18 cellular contexts compared by ENCODE assay signal in the genomic region with DNA sequence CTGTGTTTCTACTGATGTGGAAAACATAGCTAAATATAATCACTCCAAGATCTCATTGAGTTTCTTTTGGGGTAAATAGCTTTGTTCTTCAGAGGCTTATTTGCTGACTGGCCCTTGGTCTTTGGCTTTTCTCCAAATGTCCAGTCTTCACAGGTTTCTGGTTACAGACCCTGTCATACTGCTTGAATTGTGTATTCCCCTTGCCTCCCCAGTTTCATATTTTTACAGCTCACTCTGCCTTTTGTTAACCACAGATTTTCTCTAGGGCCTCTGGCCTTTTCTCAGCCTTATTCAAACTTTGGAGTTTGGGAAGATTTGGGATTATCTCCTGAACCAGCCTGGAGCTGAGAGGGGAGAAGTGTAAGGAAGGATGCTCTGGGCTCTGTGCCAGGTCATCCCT.
"Had no signal": no experiment of that assay in that cellular context is flagged by ENCODE, and none has a peak within 500 bp of the region (broad histone marks: within the 10 kb centered on the region; RNA-seq: fewer than 3 reads in every experiment).

No MANE protein-coding gene starts in this region.

- DNase-seq: activated CD4-positive, alpha-beta T cell treated with anti-CD3 and anti-CD28 coated beads, Interleukin-2, amount 10 ng/mL, durations not matched to agents 7 days and 5 days; activated naive CD8-positive, alpha-beta T cell treated with anti-CD3 and anti-CD28 coated beads for 36 hours; amygdala; endodermal cell; left lung; naive thymus-derived CD4-positive, alpha-beta T cell; small intestine; stimulated activated CD4-positive, alpha-beta T cell treated with anti-CD3 and anti-CD28 coated beads, Interleukin-4, amount 100 ng/mL, for 4 hours; stimulated activated CD8-positive, alpha-beta memory T cell treated with anti-CD3 and anti-CD28 coated beads, Interleukin-4, amount 100 ng/mL, for 48 hours; stimulated activated naive CD8-positive, alpha-beta T cell treated with anti-CD3 and anti-CD28 coated beads, Interleukin-15, Interleukin-2, amounts not matched to agents 100 U/mL and 50 U/mL, for 24 hours; T-helper 9 cell; trophoblast cell had no signal

- H3K4me3 Mint-ChIP-seq: activated CD4-positive, alpha-beta T cell treated with anti-CD3 and anti-CD28 coated beads, Interleukin-2, amount 10 ng/mL, durations not matched to agents 7 days and 5 days; activated naive CD8-positive, alpha-beta T cell treated with anti-CD3 and anti-CD28 coated beads for 36 hours; activated T-helper 1 cell treated with anti-CD3 and anti-CD28 coated beads, Interleukin-12 subunit alpha, Interleukin-12 subunit beta, Interleukin-2, Interleukin-4 antibody, amounts not matched to agents 30 ng/mL and 10 ng/mL and 1 ng/mL, durations not matched to agents 14 hours and 24 hours and 36 hours; endodermal cell; naive thymus-derived CD4-positive, alpha-beta T cell had no signal

- H3K4me3 ChIP-seq: breast epithelium, left lung, right atrium auricular region, suprapubic skin had no signal

- H3K4me1 ChIP-seq: breast epithelium, left lung had no signal

- H3K9me3 ChIP-seq: breast epithelium, left lung, right atrium auricular region, suprapubic skin had no signal

- FAIRE-seq: keratinocyte, small intestine had no signal

- H3K27me3 ChIP-seq: breast epithelium, left lung, right atrium auricular region, suprapubic skin had no signal

- H3K36me3 Mint-ChIP-seq: activated naive CD8-positive, alpha-beta T cell treated with anti-CD3 and anti-CD28 coated beads for 36 hours had no signal

- H3K36me3 ChIP-seq: breast epithelium, left lung, suprapubic skin had no signal

- H3K27ac ChIP-seq: breast epithelium, left lung, right atrium auricular region, suprapubic skin had no signal

- H3K27ac Mint-ChIP-seq: activated CD4-positive, alpha-beta T cell treated with anti-CD3 and anti-CD28 coated beads, Interleukin-2, amount 10 ng/mL, durations not matched to agents 7 days and 5 days; activated naive CD8-positive, alpha-beta T cell treated with anti-CD3 and anti-CD28 coated beads for 36 hours; activated T-helper 1 cell treated with anti-CD3 and anti-CD28 coated beads, Interleukin-12 subunit alpha, Interleukin-12 subunit beta, Interleukin-2, Interleukin-4 antibody, amounts not matched to agents 30 ng/mL and 10 ng/mL and 1 ng/mL, durations not matched to agents 14 hours and 24 hours and 36 hours; endodermal cell; progenitor cell of endocrine pancreas had no signal

- H3K27me3 Mint-ChIP-seq: activated CD4-positive, alpha-beta T cell treated with anti-CD3 and anti-CD28 coated beads, Interleukin-2, amount 10 ng/mL, durations not matched to agents 7 days and 5 days; activated naive CD8-positive, alpha-beta T cell treated with anti-CD3 and anti-CD28 coated beads for 36 hours; naive thymus-derived CD4-positive, alpha-beta T cell; progenitor cell of endocrine pancreas had no signal

- ATAC-seq: left lung; naive thymus-derived CD4-positive, alpha-beta T cell; stimulated activated naive CD8-positive, alpha-beta T cell treated with anti-CD3 and anti-CD28 coated beads, Interleukin-15, Interleukin-2, amounts not matched to agents 100 U/mL and 50 U/mL, for 24 hours had no signal

- H3K9me3 Mint-ChIP-seq: activated CD4-positive, alpha-beta T cell treated with anti-CD3 and anti-CD28 coated beads, Interleukin-2, amount 10 ng/mL, durations not matched to agents 7 days and 5 days; activated naive CD8-positive, alpha-beta T cell treated with anti-CD3 and anti-CD28 coated beads for 36 hours; activated T-helper 1 cell treated with anti-CD3 and anti-CD28 coated beads, Interleukin-12 subunit alpha, Interleukin-12 subunit beta, Interleukin-2, Interleukin-4 antibody, amounts not matched to agents 30 ng/mL and 10 ng/mL and 1 ng/mL, durations not matched to agents 14 hours and 24 hours and 36 hours; endodermal cell; naive thymus-derived CD4-positive, alpha-beta T cell had no signal
